8 cellular contexts compared by ENCODE assay signal in genomic region chr16:88783391-88784073, GRCh38. TPM values are rescaled to one million over a fixed set of nuclear protein-coding genes. Genes with fewer than 3 reads are reported as not detected.
DNase-seq lines count a peak whose midpoint lies in the region; ATAC-seq, FAIRE-seq and TF ChIP-seq lines count a peak whose summit lies in the region.

No MANE protein-coding gene starts in this region.

- no peak for TF ChIP-seq EP300 in H1 (IDR thresholded peaks at IDR 0.05; ENCODE audit: borderline replicate concordance in 1 of 2, low read depth in 2 of 2, low read length in 2 of 2)

- DNase-seq in G401 (ENCODE audit: low spot score) (peak; percentile 98), RPMI7951 (ENCODE audit: low read depth) (peak; percentile 57), H1 (ENCODE audit: low read depth in 1 of 2, low spot score in 2 of 2) (no peak), NCI-H226 (no peak), RCC 7860 (ENCODE audit: low spot score) (no peak)

- peak overlapping the region; percentile 5 for H4K91ac ChIP-seq in H1 (replicated peaks; ENCODE audit: insufficient read length, low read length)

- no peak for TF ChIP-seq CTCF in H1 (IDR thresholded peaks at IDR 0.05; ENCODE audit: control extremely low read depth in 1 of 3, insufficient read depth in 1 of 3, low read depth in 1 of 3, low read length in 3 of 3)

- H3K56ac ChIP-seq in H1 (replicated peaks; ENCODE audit: insufficient read length, low read depth, low read length), result no peak overlapping the region

- peak overlapping the region; percentile 16 to 71 for H3K4me2 ChIP-seq in H1 (ENCODE audit: insufficient read depth in 1 of 2, low read depth in 2 of 2, low read length in 2 of 2)

- H2AK5ac ChIP-seq in H1 (ENCODE audit: low read depth, low read length), result peak overlapping the region; percentile 40; the same call in 1 of the 2 replicates

- H2BK15ac ChIP-seq in H1 (ENCODE audit: low read length), result peak overlapping the region; percentile 46; the same call in 1 of the 2 replicates

- 67% methylated on average over 25 of the region's 27 CpGs; no CpG with 5 or more reads in 1 of the 2 experiments for WGBS in H1 (ENCODE audit: extremely low coverage in 1 of 2, insufficient coverage in 1 of 2, insufficient read length in 1 of 2, insufficient replicate concordance in 2 of 2, low coverage in 1 of 2, low lambda C conversion rate in 2 of 2, missing lambda C conversion rate in 1 of 2), 2 experiments

- peak overlapping the region; percentile 83 for H3K18ac ChIP-seq in H1 (ENCODE audit: extremely low read depth, low read length)

- no peaks in the 10 kb centered on the region for H3K9me3 ChIP-seq in H1 (ENCODE audit: insufficient read depth in 2 of 2, low read depth in 1 of 2, low read length in 1 of 2)
- H3K9me3 ChIP-seq in mucosa of stomach (ENCODE audit: control insufficient read depth, low read length), result no peaks in the 10 kb centered on the region

- H3K14ac ChIP-seq in H1 (ENCODE audit: insufficient read length), result no peak overlapping the region

- in situ Hi-C loops in G401 (cut with HindIII; ENCODE audit: low sequenced_read_pairs), result no loop called here

- H3K9ac ChIP-seq in H1 (replicated peaks in 1 of 4; ENCODE audit: extremely low read depth in 1 of 4, low read depth in 3 of 4, low read length in 3 of 4) (no peak overlapping the region), mucosa of stomach (ENCODE audit: low read length) (peak overlapping the region; percentile 64)

- 0 out of 2 replicates have a peak overlapping the region, but pooled peaks have one; percentile 39 for H2BK5ac ChIP-seq in H1 (ENCODE audit: low read depth, low read length)

- H2AFZ ChIP-seq in H1 (ENCODE audit: low read length), result no peak overlapping the region

- H3K27me3 ChIP-seq in H1 (replicated peaks in 1 of 4; ENCODE audit: control insufficient read depth in 3 of 4, extremely low read depth in 1 of 4, insufficient read depth in 3 of 4, low read length in 3 of 4) (peaks cover 0 to 6% (median 3%) of the 10 kb centered on the region in 4 experiments; a peak in 3 of 7 replicates), mucosa of stomach (ENCODE audit: control insufficient read depth, insufficient read depth, low read length) (no peaks in the 10 kb centered on the region)

- H2BK120ac ChIP-seq in H1 (replicated peaks; ENCODE audit: low read depth, low read length), result no peak overlapping the region

- no peak overlapping the region for H3K27ac ChIP-seq in H1 (ENCODE audit: low read depth, low read length)

- H3K23ac ChIP-seq in H1 (ENCODE audit: insufficient read length), result no peak overlapping the region

- 0 out of 2 replicates have a peak overlapping the region, but pooled peaks have one; percentile 2 for H2BK12ac ChIP-seq in H1 (ENCODE audit: low read depth, low read length)

- ATAC-seq in GM18498 (IDR thresholded peaks at IDR 0.05; ENCODE audit: unreplicated experiment), result no peak
- ATAC-seq in GM21717 (IDR thresholded peaks at IDR 0.05; ENCODE audit: unreplicated experiment), result no peak

- H3K4ac ChIP-seq in H1 (replicated peaks; ENCODE audit: insufficient read length, low read depth, low read length), result peak overlapping the region; percentile 53

- TF ChIP-seq RAD21 in H1 (IDR thresholded peaks at IDR 0.05 in 1 of 2, conservative IDR thresholded peaks at IDR 0.05 in 1 of 2; ENCODE audit: low read depth in 2 of 2, low read length in 2 of 2), result no peak

- FAIRE-seq in H1 (lab: Jason Lieb, UNC) (no peak), RCC 7860 (lab: Jason Lieb, UNC) (no peak)

- H4K5ac ChIP-seq in H1 (ENCODE audit: insufficient read length, low read depth, low read length), result no peak overlapping the region

- H3K23me2 ChIP-seq in H1 (ENCODE audit: low read depth, low read length), result peaks cover 6% of the 10 kb centered on the region; the same call in 1 of the 2 replicates

- H3K79me2 ChIP-seq in H1 (ENCODE audit: control insufficient read depth in 1 of 2, insufficient read depth in 2 of 2, low read length in 2 of 2), result peaks cover 0 to 26% of the 10 kb centered on the region in 2 experiments; a peak in 1 of 4 replicates

- H3K4me3 ChIP-seq in H1 (ENCODE audit: extremely low read depth in 1 of 4, insufficient read depth in 2 of 4, low read depth in 3 of 4, low read length in 4 of 4) (peak overlapping the region in 3 of 4 experiments; percentile 4 to 71 (median 49); a peak in 5 of 8 replicates), mucosa of stomach (ENCODE audit: low read length) (peak overlapping the region; percentile 22)

- no peak overlapping the region; the same call in 1 of the 2 replicates for H4K8ac ChIP-seq in H1 (ENCODE audit: extremely low read depth, insufficient read depth, low read length)

- no peaks in the 10 kb centered on the region for H3K36me3 ChIP-seq in H1 (ENCODE audit: control insufficient read depth in 2 of 4, insufficient read depth in 4 of 4, low read length in 3 of 4)
- no peaks in the 10 kb centered on the region for H3K36me3 ChIP-seq in mucosa of stomach (ENCODE audit: control insufficient read depth, insufficient read depth, low read length)

- peaks cover 0 to 11% of the 10 kb centered on the region in 2 experiments for H4K20me1 ChIP-seq in H1 (replicated peaks in 1 of 2; ENCODE audit: control insufficient read depth in 1 of 2, insufficient read depth in 2 of 2, low read length in 2 of 2)

- CTCF ChIA-PET in H1 (lab: Charles Lee; ENCODE audit: partially characterized antibody), result interaction anchor here (0.7 to 7.4 kb wide), 13 partner anchors 10 to 1002 kb away, joined by 3 to 94 read pairs (median 4); no protein-coding TSS in a partner anchor

- TF ChIP-seq POLR2A in H1 (IDR thresholded peaks at IDR 0.05; ENCODE audit: control extremely low read depth in 1 of 2, low read depth in 2 of 2, low read length in 2 of 2), result no peak

- no peak overlapping the region for H2BK20ac ChIP-seq in H1 (ENCODE audit: low read length)

- peaks cover 0 to 9% (median 3%) of the 10 kb centered on the region in 4 experiments; a peak in 5 of 7 replicates for H3K4me1 ChIP-seq in H1 (replicated peaks in 1 of 4; ENCODE audit: control insufficient read depth in 3 of 4, insufficient read depth in 4 of 4, low read length in 3 of 4)
- peaks cover 33% of the 10 kb centered on the region for H3K4me1 ChIP-seq in mucosa of stomach (ENCODE audit: control insufficient read depth, insufficient read depth, low read length)

- H3K79me1 ChIP-seq in H1 (ENCODE audit: low read depth, low read length), result peaks cover 4% of the 10 kb centered on the region; the same call in 1 of the 2 replicates

- POLR2A ChIA-PET in H1 (lab: Charles Lee; ENCODE audit: partially characterized antibody), result interaction anchor here (0.7 to 2.2 kb wide), 9 partner anchors 9 to 29 kb away, joined by 3 to 12 read pairs (median 3); no protein-coding TSS in a partner anchor

TF ChIP-seq in H1, 55 proteins besides CTCF, POLR2A, EP300 and RAD21:
- TF ChIP-seq GTF2F1 (IDR thresholded peaks at IDR 0.05; ENCODE audit: borderline replicate concordance, low read depth, low read length), result no peak
- TF ChIP-seq MAX (IDR thresholded peaks at IDR 0.05), result no peak
- TF ChIP-seq KDM1A (IDR thresholded peaks at IDR 0.05; ENCODE audit: borderline replicate concordance, low read length), result no peak
- TF ChIP-seq SUZ12 (IDR thresholded peaks at IDR 0.05; ENCODE audit: low read length), result no peak
- TF ChIP-seq TAF7 (optimal IDR thresholded peaks at IDR 0.05; ENCODE audit: borderline replicate concordance, low read depth, low read length), result no peak
- TF ChIP-seq CHD1 (IDR thresholded peaks at IDR 0.05; ENCODE audit: low read depth, low read length), result no peak

RNA-seq across cellular contexts. Expression of gene PIEZO1, which starts 1.5 kb away (rescaled TPM):
- 69.8 and 75.6 TPM in 2 replicates for total RNA-seq in G401 (2014; rRNA removed; shearing (Covaris generic))
- 76.4 and 91.5 TPM in 2 replicates for total RNA-seq in RPMI7951 (2014; rRNA removed; shearing (Covaris generic))
- 63.6 and 67.5 TPM in 2 replicates for total RNA-seq in H1 (2021; fragmentation: NEBNext Ultra II Directional; extraction: Animal tissue kit (Norgen Biotek cat#: 25700))
- polyA plus RNA-seq in H1 (2011; rRNA removed), result 42.3 and 62.6 TPM in 2 replicates
- polyA plus RNA-seq in H1 (2011; cell fraction: cytosol; rRNA removed), result 43.1 TPM
- 361 TPM for polyA plus RNA-seq in H1 (2011; cell fraction: nucleus; rRNA removed)
- polyA plus RNA-seq in H1 (2012, experiment 1 of 2), result 37.5 to 75.6 TPM (median 65.9 TPM) in 4 replicates
- polyA plus RNA-seq in H1 (2012, experiment 2 of 2), result 43.7 TPM
- 76.1 TPM for polyA plus RNA-seq in H1 (2013, experiment 1 of 2)
- 73.2 TPM for polyA plus RNA-seq in H1 (2013, experiment 2 of 2)
- polyA minus RNA-seq in H1 (2011; rRNA and poly(A)+ RNA removed), result 19.7 and 34.2 TPM in 2 replicates
- 33.0 TPM for polyA minus RNA-seq in H1 (2011; cell fraction: cytosol; rRNA and poly(A)+ RNA removed)
- 63.0 TPM for polyA minus RNA-seq in H1 (2011; cell fraction: nucleus; rRNA and poly(A)+ RNA removed)

RNA-seq across cellular contexts. Expression of gene CDT1, which starts 20.1 kb away (rescaled TPM):
- total RNA-seq in G401 (2014; rRNA removed; shearing (Covaris generic)), result 32.8 and 36.6 TPM in 2 replicates
- total RNA-seq in RPMI7951 (2014; rRNA removed; shearing (Covaris generic)), result 32.2 and 35.2 TPM in 2 replicates
- total RNA-seq in H1 (2021; fragmentation: NEBNext Ultra II Directional; extraction: Animal tissue kit (Norgen Biotek cat#: 25700)), result 95.4 and 96.5 TPM in 2 replicates
- 76.7 and 141 TPM in 2 replicates for polyA plus RNA-seq in H1 (2011; rRNA removed)
- polyA plus RNA-seq in H1 (2011; cell fraction: cytosol; rRNA removed), result 58.9 TPM
- 87.0 TPM for polyA plus RNA-seq in H1 (2011; cell fraction: nucleus; rRNA removed)
- 38.0 to 88.5 TPM (median 80.4 TPM) in 4 replicates for polyA plus RNA-seq in H1 (2012, experiment 1 of 2)
- polyA plus RNA-seq in H1 (2012, experiment 2 of 2), result 81.9 TPM
- polyA plus RNA-seq in H1 (2013, experiment 1 of 2), result 43.2 TPM
- polyA plus RNA-seq in H1 (2013, experiment 2 of 2), result 40.8 TPM
- 33.2 and 36.2 TPM in 2 replicates for polyA minus RNA-seq in H1 (2011; rRNA and poly(A)+ RNA removed)
- 144 TPM for polyA minus RNA-seq in H1 (2011; cell fraction: cytosol; rRNA and poly(A)+ RNA removed)
- 89.1 TPM for polyA minus RNA-seq in H1 (2011; cell fraction: nucleus; rRNA and poly(A)+ RNA removed)

RNA-seq across cellular contexts. Expression of gene APRT, which starts 28.2 kb away (rescaled TPM):
- total RNA-seq in G401 (2014; rRNA removed; shearing (Covaris generic)), result 266 and 349 TPM in 2 replicates
- 122 and 184 TPM in 2 replicates for total RNA-seq in RPMI7951 (2014; rRNA removed; shearing (Covaris generic))
- total RNA-seq in H1 (2021; fragmentation: NEBNext Ultra II Directional; extraction: Animal tissue kit (Norgen Biotek cat#: 25700)), result 221 and 244 TPM in 2 replicates
- 267 and 272 TPM in 2 replicates for polyA plus RNA-seq in H1 (2011; rRNA removed)
- polyA plus RNA-seq in H1 (2011; cell fraction: cytosol; rRNA removed), result 183 TPM
- polyA plus RNA-seq in H1 (2011; cell fraction: nucleus; rRNA removed), result 229 TPM
- polyA plus RNA-seq in H1 (2012, experiment 1 of 2), result 277 to 336 TPM (median 307 TPM) in 4 replicates
- 319 TPM for polyA plus RNA-seq in H1 (2012, experiment 2 of 2)
- polyA plus RNA-seq in H1 (2013, experiment 1 of 2), result 268 TPM
- polyA plus RNA-seq in H1 (2013, experiment 2 of 2), result 292 TPM
- polyA minus RNA-seq in H1 (2011; rRNA and poly(A)+ RNA removed), result 35.1 and 46.4 TPM in 2 replicates
- polyA minus RNA-seq in H1 (2011; cell fraction: cytosol; rRNA and poly(A)+ RNA removed), result 153 TPM
- polyA minus RNA-seq in H1 (2011; cell fraction: nucleus; rRNA and poly(A)+ RNA removed), result 113 TPM

Comparison
In these comparisons a context has a peak if more than half of its experiments do, and no peak if none do; other contexts are left out.
1. DNase-seq: peak in G401 (single experiment) and RPMI7951 (single experiment); none in H1 (0 of 2), NCI-H226 (single experiment) and RCC 7860 (single experiment).